In genomic region chr4:16253127-16253960, GRCh38 we compare ENCODE assay signal across 13 cellular contexts. TPM values are rescaled to one million over a fixed set of nuclear protein-coding genes. Genes with fewer than 3 reads are reported as not detected.
DNase-seq lines count a peak whose midpoint lies in the region; ATAC-seq and TF ChIP-seq lines count a peak whose summit lies in the region.
"Had no signal": no experiment of that assay in that cellular context is flagged by ENCODE, and none has a peak within 500 bp of the region (broad histone marks: within the 10 kb centered on the region; RNA-seq: fewer than 3 reads in every experiment).

No MANE protein-coding gene starts in this region.

- H3K9me3 Mint-ChIP-seq in HFFc6: no peaks in the 10 kb centered on the region
- H3K9me3 Mint-ChIP-seq: GM23338 had no signal

- no peaks in the 10 kb centered on the region; the same call in 1 of the 2 replicates for H3K36me3 Mint-ChIP-seq in HFFc6 (ENCODE audit: low read depth)

- H3K27me3 Mint-ChIP-seq in HFFc6 (ENCODE audit: insufficient read depth): peaks cover 3% of the 10 kb centered on the region
- H3K27me3 Mint-ChIP-seq: CD4-positive, alpha-beta memory T cell had no signal

- H3K4me3 ChIP-seq in AG04450 (ENCODE audit: low read depth, low read length) (no peak overlapping the region), astrocyte of the cerebellum (ENCODE audit: low read depth, low read length) (no peak overlapping the region), kidney epithelial cell (ENCODE audit: low read depth, low read length) (no peak overlapping the region)
- H3K4me3 ChIP-seq: GM23338, prostate gland had no signal

- peak overlapping the region; percentile 72 for H3K27ac Mint-ChIP-seq in HFFc6
- H3K27ac Mint-ChIP-seq: CD4-positive, alpha-beta memory T cell; GM23338 had no signal

- TF ChIP-seq CTCF in AG04450 (IDR thresholded peaks at IDR 0.05; ENCODE audit: low read depth, low read length) (no peak), HFFc6 (IDR thresholded peaks at IDR 0.05) (no peak), astrocyte of the cerebellum (IDR thresholded peaks at IDR 0.05; ENCODE audit: low read depth, low read length, missing control alignments) (no peak), kidney epithelial cell (IDR thresholded peaks at IDR 0.05; ENCODE audit: insufficient read depth, low read length, poor library complexity, severe bottlenecking) (no peak)

- ATAC-seq in GM21423 (IDR thresholded peaks at IDR 0.05; ENCODE audit: unreplicated experiment): no peak
- ATAC-seq: GM23338 had no signal

- no peaks in the 10 kb centered on the region for H3K36me3 ChIP-seq in kidney epithelial cell (ENCODE audit: control insufficient read depth, insufficient read depth, low read length)
- H3K36me3 ChIP-seq: prostate gland had no signal

- H3K27me3 ChIP-seq in AG04450 (ENCODE audit: control insufficient read depth, insufficient read depth, low read length) (no peaks in the 10 kb centered on the region), kidney epithelial cell (ENCODE audit: control insufficient read depth, insufficient read depth, low read length) (no peaks in the 10 kb centered on the region)

- no peak overlapping the region for H3K27ac ChIP-seq in AG04450 (ENCODE audit: low read depth, low read length)
- H3K27ac ChIP-seq: prostate gland had no signal

- peak; percentile 55 for DNase-seq in AG04450 (ENCODE audit: low read depth, low spot score)
- peak; percentile 75 for DNase-seq in HFFc6
- peak; percentile 31 for DNase-seq in astrocyte of the cerebellum (ENCODE audit: low read depth)
- DNase-seq in kidney epithelial cell (ENCODE audit: low read depth): peak; percentile 49
- DNase-seq in DMS79 treated with DMSO at 0.1 percent for 48 hours (lab: John Stamatoyannopoulos, UW): no peak
- no peak for DNase-seq in hippocampal formation (lab: John Stamatoyannopoulos, UW)
- no peak for DNase-seq in ecto neural progenitor cell (ENCODE audit: low spot score)
- DNase-seq: activated T-cell treated with anti-CD3 and anti-CD28 coated beads, Interleukin-2, amount 50 U/mL, for 1 hour; CD4-positive, alpha-beta memory T cell; RPMI8226 had no signal

- H3K4me1 Mint-ChIP-seq in HFFc6 (ENCODE audit: low read depth): peaks cover 45% of the 10 kb centered on the region

- CTCF ChIA-PET in AG04450 (lab: Charles Lee): interaction anchor here (1.2 to 2.5 kb wide), 2 partner anchors 11 to 57 kb away, joined by 3 to 11 read pairs; no protein-coding TSS in a partner anchor

- POLR2A ChIA-PET in AG04450 (lab: Yijun Ruan, JAX): no interaction called here

- H3K9me3 ChIP-seq in AG04450 (ENCODE audit: control insufficient read depth, insufficient read depth, low read length): peaks cover 3% of the 10 kb centered on the region; the same call in 1 of the 2 replicates
- H3K9me3 ChIP-seq: prostate gland had no signal

- in situ Hi-C loops in astrocyte of the cerebellum (cut with HindIII; ENCODE audit: low sequenced_read_pairs): no loop called here

- H3K4me3 Mint-ChIP-seq in HFFc6: peak overlapping the region; percentile 2; the same call in 1 of the 2 replicates
- H3K4me3 Mint-ChIP-seq: CD4-positive, alpha-beta memory T cell; GM23338 had no signal

RNA-seq across cellular contexts. Expression of gene TAPT1, which starts 27.1 kb away (rescaled TPM):
- polyA plus RNA-seq in AG04450 (2011; rRNA removed): 8.9 and 11.5 TPM in 2 replicates
- polyA minus RNA-seq in AG04450 (2011; rRNA and poly(A)+ RNA removed): 11.9 and 12.4 TPM in 2 replicates
- total RNA-seq in HFFc6 (2021; fragmentation: NEBNext Ultra II Directional; extraction: Animal tissue kit (Norgen Biotek cat#: 25700)): 10 to 100 TPM; 11.8 to 17.9 (median 15.3) TPM
- total RNA-seq in kidney epithelial cell: 9.0 and 18.8 TPM in 2 replicates

Comparison
In these comparisons a context has a peak if more than half of its experiments do, and no peak if none do; other contexts are left out.
1. DNase-seq: peak in AG04450 (single experiment), HFFc6 (single experiment), astrocyte of the cerebellum (single experiment) and kidney epithelial cell (single experiment); none in DMS79 treated with DMSO at 0.1 percent for 48 hours (single experiment), hippocampal formation (0 of 2) and ecto neural progenitor cell (single experiment).